8 cellular contexts compared by ENCODE assay signal in the genomic region with DNA sequence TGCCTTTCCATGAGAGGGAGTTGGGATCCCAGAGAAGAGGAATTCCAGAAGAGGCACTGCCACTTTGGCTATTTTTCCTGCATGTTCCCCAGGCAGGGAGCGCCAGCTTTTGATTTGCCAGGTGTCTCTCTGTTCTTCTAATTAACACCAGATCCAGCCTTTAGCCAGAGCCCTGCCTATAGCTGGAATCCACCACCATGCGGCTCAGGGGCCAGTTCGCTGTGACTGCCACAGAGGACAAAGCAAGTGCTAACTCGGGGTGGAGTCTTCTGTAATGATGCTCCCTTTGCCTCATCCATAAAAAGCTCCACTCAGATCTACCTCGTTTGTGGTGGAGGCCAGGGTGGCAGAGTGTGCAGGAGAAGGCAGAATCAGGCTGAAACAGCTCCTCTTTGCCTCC. TPM values are rescaled to one million over a fixed set of nuclear protein-coding genes. Genes with fewer than 3 reads are reported as not detected.
DNase-seq lines count a peak whose midpoint lies in the region; ATAC-seq, FAIRE-seq and TF ChIP-seq lines count a peak whose summit lies in the region.

No MANE protein-coding gene starts in this region.

- H3K4me3 ChIP-seq in A549 (no peak overlapping the region), brain microvascular endothelial cell (ENCODE audit: low read depth, low read length) (no peak overlapping the region), mesendoderm (ENCODE audit: low read length) (no peak overlapping the region)

- H3K18ac ChIP-seq in mesendoderm (ENCODE audit: low read length) = no peak overlapping the region

- in situ Hi-C loops in brain microvascular endothelial cell (cut with HindIII; ENCODE audit: low pct_ligation_motif_present, low sequenced_read_pairs) = no loop called here

- H3K4me2 ChIP-seq in A549 = peak overlapping the region; percentile 76
- H3K4me2 ChIP-seq in mesendoderm (ENCODE audit: low read length) = no peak overlapping the region

- DNase-seq in A549 (ENCODE audit: low read depth in 1 of 2, low spot score in 1 of 2) (peak in 1 of 2 experiments; percentile 40), HT-29 (ENCODE audit: low spot score) (peak; percentile 42), brain microvascular endothelial cell (no peak), mesendoderm (peak; percentile 70), HCEC 1CT (no peak), NCI-H524 treated with DMSO at 0.1 percent for 48 hours (lab: John Stamatoyannopoulos, UW) (no peak)

- no peak overlapping the region for H2BK5ac ChIP-seq in mesendoderm (ENCODE audit: low read length)

- H4K5ac ChIP-seq in mesendoderm (ENCODE audit: low read length) = no peak overlapping the region

- H3K36me3 ChIP-seq in brain microvascular endothelial cell (replicated peaks) (no peaks in the 10 kb centered on the region), mesendoderm (ENCODE audit: control insufficient read depth, insufficient read depth, low read length) (no peaks in the 10 kb centered on the region)

- peak overlapping the region; percentile 17 for H3K56ac ChIP-seq in mesendoderm (ENCODE audit: low read length)

- TF ChIP-seq EP300 in A549 (IDR thresholded peaks at IDR 0.05) = no peak

- ATAC-seq in A549 (peak; percentile 21 to 28; a peak in 4 of 6 replicates), GM18858 (IDR thresholded peaks at IDR 0.05; ENCODE audit: unreplicated experiment) (no peak), GM21717 (IDR thresholded peaks at IDR 0.05; ENCODE audit: unreplicated experiment) (no peak)

- H2BK15ac ChIP-seq in mesendoderm (replicated peaks; ENCODE audit: low read depth) = no peak overlapping the region

- CTCF ChIA-PET in A549 (lab: Yijun Ruan, JAX) = interaction anchor here (0.9 to 2.7 kb wide), 12 partner anchors 8 to 108 kb away, joined by 3 to 16 read pairs (median 7); no protein-coding TSS in a partner anchor

- peaks cover 25% of the 10 kb centered on the region for H3K4me1 ChIP-seq in A549
- H3K4me1 ChIP-seq in mesendoderm (ENCODE audit: control insufficient read depth, low read depth, low read length) = no peaks in the 10 kb centered on the region

- TF ChIP-seq RAD21 in A549 (conservative IDR thresholded peaks at IDR 0.05 in 1 of 2, IDR thresholded peaks at IDR 0.05 in 1 of 2) = no peak

- no peaks in the 10 kb centered on the region for H3K9me3 ChIP-seq in A549

- H2AK5ac ChIP-seq in mesendoderm (ENCODE audit: low read length) = no peak overlapping the region

- POLR2A ChIA-PET in A549 (lab: Yijun Ruan, JAX) = interaction anchor here (0.7 to 4.1 kb wide), 18 partner anchors 8 to 561 kb away, joined by 3 to 69 read pairs (median 9); a partner anchor contains a TSS

- H3K4ac ChIP-seq in mesendoderm (ENCODE audit: low read depth, low read length) = no peak overlapping the region

- FAIRE-seq in A549 (lab: Jason Lieb, UNC) = no peak

- H3K27me3 ChIP-seq in brain microvascular endothelial cell (replicated peaks) (no peaks in the 10 kb centered on the region), mesendoderm (ENCODE audit: insufficient read depth, low read length, poor library complexity) (no peaks in the 10 kb centered on the region)

- no peak overlapping the region for H3K23ac ChIP-seq in mesendoderm (ENCODE audit: low read length)

- 65% methylated on average over 5 of the region's 5 CpGs for WGBS in A549 (ENCODE audit: missing lambda C conversion rate)
- WGBS in mesendoderm (ENCODE audit: extremely low coverage, insufficient coverage, low lambda C conversion rate) = no CpG with 5 or more reads among the region's 5 CpGs

- H4K8ac ChIP-seq in mesendoderm (ENCODE audit: low read depth, low read length) = no peak overlapping the region

- no peaks in the 10 kb centered on the region for H3K79me1 ChIP-seq in mesendoderm (ENCODE audit: low read length)

- no peaks in the 10 kb centered on the region for H3K79me2 ChIP-seq in mesendoderm (ENCODE audit: control insufficient read depth, insufficient read depth, low read length)

- TF ChIP-seq CTCF in A549 (IDR thresholded peaks at IDR 0.05) = no peak
- peak; percentile 8 for TF ChIP-seq CTCF in brain microvascular endothelial cell (IDR thresholded peaks at IDR 0.05; ENCODE audit: low read depth, low read length, missing control alignments)

- TF ChIP-seq POLR2A in A549 (IDR thresholded peaks at IDR 0.05; ENCODE audit: low read length) = no peak

- H3K9ac ChIP-seq in mesendoderm (ENCODE audit: low read length) = no peak overlapping the region

- no peak overlapping the region for H2BK120ac ChIP-seq in mesendoderm (ENCODE audit: low read depth, low read length)

- H3K27ac ChIP-seq in A549 (peak overlapping the region; percentile 93 to 99), brain microvascular endothelial cell (peak overlapping the region; percentile 83), mesendoderm (ENCODE audit: low read depth, low read length) (no peak overlapping the region)

TF ChIP-seq in A549, 52 proteins besides CTCF, POLR2A, EP300 and RAD21:
- TF ChIP-seq MYC (IDR thresholded peaks at IDR 0.05; ENCODE audit: borderline replicate concordance, low read length) = no peak
- TF ChIP-seq, protein P1, sequence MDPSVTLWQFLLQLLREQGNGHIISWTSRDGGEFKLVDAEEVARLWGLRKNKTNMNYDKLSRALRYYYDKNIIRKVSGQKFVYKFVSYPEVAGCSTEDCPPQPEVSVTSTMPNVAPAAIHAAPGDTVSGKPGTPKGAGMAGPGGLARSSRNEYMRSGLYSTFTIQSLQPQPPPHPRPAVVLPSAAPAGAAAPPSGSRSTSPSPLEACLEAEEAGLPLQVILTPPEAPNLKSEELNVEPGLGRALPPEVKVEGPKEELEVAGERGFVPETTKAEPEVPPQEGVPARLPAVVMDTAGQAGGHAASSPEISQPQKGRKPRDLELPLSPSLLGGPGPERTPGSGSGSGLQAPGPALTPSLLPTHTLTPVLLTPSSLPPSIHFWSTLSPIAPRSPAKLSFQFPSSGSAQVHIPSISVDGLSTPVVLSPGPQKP (IDR thresholded peaks at IDR 0.05; ENCODE audit: low read depth, low read length) = no peak
- TF ChIP-seq KDM1A (IDR thresholded peaks at IDR 0.05; ENCODE audit: low read depth) = no peak
- TF ChIP-seq NR3C1 (IDR thresholded peaks at IDR 0.05) = no peak
- no peak for TF ChIP-seq CBX8 (IDR thresholded peaks at IDR 0.05)
- TF ChIP-seq FOSL2 (IDR thresholded peaks at IDR 0.05) = no peak
- TF ChIP-seq FOSL2 (CRISPR knock-in tag; IDR thresholded peaks at IDR 0.05) = no peak
- TF ChIP-seq, protein P2, sequence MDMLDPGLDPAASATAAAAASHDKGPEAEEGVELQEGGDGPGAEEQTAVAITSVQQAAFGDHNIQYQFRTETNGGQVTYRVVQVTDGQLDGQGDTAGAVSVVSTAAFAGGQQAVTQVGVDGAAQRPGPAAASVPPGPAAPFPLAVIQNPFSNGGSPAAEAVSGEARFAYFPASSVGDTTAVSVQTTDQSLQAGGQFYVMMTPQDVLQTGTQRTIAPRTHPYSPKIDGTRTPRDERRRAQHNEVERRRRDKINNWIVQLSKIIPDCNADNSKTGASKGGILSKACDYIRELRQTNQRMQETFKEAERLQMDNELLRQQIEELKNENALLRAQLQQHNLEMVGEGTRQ (IDR thresholded peaks at IDR 0.05) = no peak
- TF ChIP-seq, protein P3, sequence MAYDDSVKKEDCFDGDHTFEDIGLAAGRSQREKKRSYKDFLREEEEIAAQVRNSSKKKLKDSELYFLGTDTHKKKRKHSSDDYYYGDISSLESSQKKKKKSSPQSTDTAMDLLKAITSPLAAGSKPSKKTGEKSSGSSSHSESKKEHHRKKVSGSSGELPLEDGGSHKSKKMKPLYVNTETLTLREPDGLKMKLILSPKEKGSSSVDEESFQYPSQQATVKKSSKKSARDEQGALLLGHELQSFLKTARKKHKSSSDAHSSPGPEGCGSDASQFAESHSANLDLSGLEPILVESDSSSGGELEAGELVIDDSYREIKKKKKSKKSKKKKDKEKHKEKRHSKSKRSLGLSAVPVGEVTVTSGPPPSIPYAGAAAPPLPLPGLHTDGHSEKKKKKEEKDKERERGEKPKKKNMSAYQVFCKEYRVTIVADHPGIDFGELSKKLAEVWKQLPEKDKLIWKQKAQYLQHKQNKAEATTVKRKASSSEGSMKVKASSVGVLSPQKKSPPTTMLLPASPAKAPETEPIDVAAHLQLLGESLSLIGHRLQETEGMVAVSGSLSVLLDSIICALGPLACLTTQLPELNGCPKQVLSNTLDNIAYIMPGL (CRISPR knock-in tag; IDR thresholded peaks at IDR 0.05; ENCODE audit: borderline replicate concordance) = no peak

RNA-seq across cellular contexts. Expression of a gene that starts 17.9 kb away (rescaled TPM):
- 87.7 and 114 TPM in 2 replicates for polyA plus RNA-seq in A549 (2011; rRNA removed)
- 61.9 and 67.6 TPM in 2 replicates for polyA plus RNA-seq in A549 (2012; cell fraction: cytosol; rRNA removed)
- 45.2 and 53.4 TPM in 2 replicates for polyA plus RNA-seq in A549 (2012; cell fraction: nucleus; rRNA removed)
- polyA plus RNA-seq in A549 (2017; fragmentation: RNase III; extraction: RNeasy Plus Mini Kit Qiagen cat#74134 plus additional on column Dnase treatment) = 26.1 to 34.5 TPM (median 31.3 TPM) in 3 replicates
- 127 and 135 TPM in 2 replicates for polyA minus RNA-seq in A549 (2011; rRNA and poly(A)+ RNA removed)
- 38.5 and 40.7 TPM in 2 replicates for total RNA-seq in HT-29 (2014; rRNA removed; shearing (Covaris generic))
- 49.3 TPM for polyA plus RNA-seq in mesendoderm (2013, experiment 1 of 2)
- polyA plus RNA-seq in mesendoderm (2013, experiment 2 of 2) = 49.4 TPM

RNA-seq across cellular contexts. Expression of a gene that starts 45.8 kb away (rescaled TPM):
- 0.99 and 1.1 TPM in 2 replicates for polyA plus RNA-seq in A549 (2011; rRNA removed)
- 0.20 and 0.30 TPM in 2 replicates for polyA plus RNA-seq in A549 (2012; cell fraction: cytosol; rRNA removed)
- 1.2 and 1.5 TPM in 2 replicates for polyA plus RNA-seq in A549 (2012; cell fraction: nucleus; rRNA removed)
- 0.33 to 1.1 TPM (median 0.53 TPM) in 3 replicates for polyA plus RNA-seq in A549 (2017; fragmentation: RNase III; extraction: RNeasy Plus Mini Kit Qiagen cat#74134 plus additional on column Dnase treatment)
- polyA minus RNA-seq in A549 (2011; rRNA and poly(A)+ RNA removed) = 0.37 and 0.63 TPM in 2 replicates
- total RNA-seq in HT-29 (2014; rRNA removed; shearing (Covaris generic)) = 0.73 and 1.5 TPM in 2 replicates
- 0.29 TPM for polyA plus RNA-seq in mesendoderm (2013, experiment 1 of 2)
- polyA plus RNA-seq in mesendoderm (2013, experiment 2 of 2) = 0.24 TPM

Comparison
In these comparisons a context has a peak if more than half of its experiments do, and no peak if none do; other contexts are left out.
1. ATAC-seq: peak in A549 (2 of 2); none in GM18858 (single experiment) and GM21717 (single experiment).
2. DNase-seq: peak in HT-29 (single experiment) and mesendoderm (single experiment); none in brain microvascular endothelial cell (single experiment), HCEC 1CT (single experiment) and NCI-H524 treated with DMSO at 0.1 percent for 48 hours (single experiment).